ENCODE assay signal across 8 cellular contexts in genomic region chr4:103075894-103076776, GRCh38. TPM values are rescaled to one million over a fixed set of nuclear protein-coding genes. Genes with fewer than 3 reads are reported as not detected.
A peak's percentile ranks its signal among the peaks of the same experiment; 100 is the strongest.
DNase-seq lines count a peak whose midpoint lies in the region; ATAC-seq and TF ChIP-seq lines count a peak whose summit lies in the region.

Gene SLC9B2 (minus strand): TSS chr4:103076761. CDS start chr4:103067550, 9,211 bp downstream.

- peak; percentile 74 for DNase-seq in G401 (ENCODE audit: low spot score)
- peak; percentile 60 for DNase-seq in amniotic epithelial cell (ENCODE audit: low read depth)
- peak; percentile 75 for DNase-seq in left ventricle myocardium inferior
- peak; percentile 78 to 83 for DNase-seq in psoas muscle
- peak; percentile 71 for DNase-seq in ureter (ENCODE audit: low spot score)

- no peaks in the 10 kb centered on the region for H3K27me3 Mint-ChIP-seq in IgD-negative memory B cell
- no peaks in the 10 kb centered on the region for H3K27me3 Mint-ChIP-seq in T-helper 1 cell treated with Interleukin-12 subunit alpha and Interleukin-12 subunit beta and Interleukin-4 antibody, amounts not matched to agents 30 μg/mL and 1 μg/mL, for 36 hours (ENCODE audit: low read depth)

- peak within 1 kb of the TSS; percentile 92 to 99 (median 96) for H3K4me3 Mint-ChIP-seq in IgD-negative memory B cell
- H3K4me3 Mint-ChIP-seq in T-helper 1 cell treated with Interleukin-12 subunit alpha and Interleukin-12 subunit beta and Interleukin-4 antibody, amounts not matched to agents 30 μg/mL and 1 μg/mL, for 36 hours, result peak within 1 kb of the TSS; percentile 89

- H3K36me3 ChIP-seq in left ventricle myocardium inferior, result peaks cover 15% of the 10 kb centered on the region
- peaks cover 0 to 18% of the 10 kb centered on the region in 2 donors for H3K36me3 ChIP-seq in psoas muscle (ENCODE audit: insufficient read depth in 1 of 2, low read depth in 1 of 2)

- H3K4me1 ChIP-seq in left ventricle myocardium inferior, result peaks cover 28% of the 10 kb centered on the region
- no peaks in the 10 kb centered on the region for H3K4me1 ChIP-seq in psoas muscle

- in situ Hi-C loops in G401 (cut with HindIII; ENCODE audit: low sequenced_read_pairs), result no loop called here

- H3K9me3 Mint-ChIP-seq in IgD-negative memory B cell, result no peaks in the 10 kb centered on the region
- H3K9me3 Mint-ChIP-seq in T-helper 1 cell treated with Interleukin-12 subunit alpha and Interleukin-12 subunit beta and Interleukin-4 antibody, amounts not matched to agents 30 μg/mL and 1 μg/mL, for 36 hours, result no peaks in the 10 kb centered on the region

- TF ChIP-seq CTCF in left ventricle myocardium inferior (IDR thresholded peaks at IDR 0.05; ENCODE audit: borderline replicate concordance) (no peak), psoas muscle (IDR thresholded peaks at IDR 0.05) (no peak)

- H3K9me3 ChIP-seq in left ventricle myocardium inferior (replicated peaks) (no peaks in the 10 kb centered on the region), psoas muscle (no peaks in the 10 kb centered on the region)

- ATAC-seq in GM21529 (IDR thresholded peaks at IDR 0.05; ENCODE audit: unreplicated experiment), result peak; percentile 53
- ATAC-seq in psoas muscle, result peak; percentile 89 to 92 (median 90)

- H3K27me3 ChIP-seq in left ventricle myocardium inferior (ENCODE audit: low read depth), result no peaks in the 10 kb centered on the region
- H3K27me3 ChIP-seq in psoas muscle (ENCODE audit: insufficient read depth in 3 of 3, low read length in 2 of 3), result no peaks in the 10 kb centered on the region

- peaks cover 36 to 38% (median 36%) of the 10 kb centered on the region in 3 donors for H3K4me1 Mint-ChIP-seq in IgD-negative memory B cell
- H3K4me1 Mint-ChIP-seq in T-helper 1 cell treated with Interleukin-12 subunit alpha and Interleukin-12 subunit beta and Interleukin-4 antibody, amounts not matched to agents 30 μg/mL and 1 μg/mL, for 36 hours (ENCODE audit: low read depth), result peaks cover 45% of the 10 kb centered on the region

- H3K27ac ChIP-seq in left ventricle myocardium inferior (replicated peaks) (peak within 1 kb of the TSS; percentile 86), psoas muscle (peak within 1 kb of the TSS; percentile 90)

- intact Hi-C loops in left ventricle myocardium inferior (cut with micrococcal nuclease), result no loop called here
- intact Hi-C loops in psoas muscle (cut with DNase I), result no loop called here

- 0 to 1% (median 1%) methylated on average over 69 to 86 of the region's 86 CpGs for WGBS in psoas muscle, 3 donors

- H3K4me3 ChIP-seq in left ventricle myocardium inferior (peak within 1 kb of the TSS; percentile 79), psoas muscle (peak within 1 kb of the TSS; percentile 76)

- H3K27ac Mint-ChIP-seq in IgD-negative memory B cell, result peak within 1 kb of the TSS; percentile 91 to 99 (median 99)
- peak within 1 kb of the TSS; percentile 98 for H3K27ac Mint-ChIP-seq in T-helper 1 cell treated with Interleukin-12 subunit alpha and Interleukin-12 subunit beta and Interleukin-4 antibody, amounts not matched to agents 30 μg/mL and 1 μg/mL, for 36 hours

- no peaks in the 10 kb centered on the region for H3K36me3 Mint-ChIP-seq in IgD-negative memory B cell
- peaks cover 21% of the 10 kb centered on the region for H3K36me3 Mint-ChIP-seq in T-helper 1 cell treated with Interleukin-12 subunit alpha and Interleukin-12 subunit beta and Interleukin-4 antibody, amounts not matched to agents 30 μg/mL and 1 μg/mL, for 36 hours (ENCODE audit: low read depth)

RNA-seq across cellular contexts. Expression of gene SLC9B2, which starts in this region (rescaled TPM):
- total RNA-seq in G401 (2014; rRNA removed; shearing (Covaris generic)), result 13.4 and 14.6 TPM in 2 replicates
- polyA plus RNA-seq in IgD-negative memory B cell, result 21.4 TPM
- total RNA-seq in left ventricle myocardium inferior, result 2.3 TPM
- total RNA-seq in psoas muscle, result 1 to 10 TPM; 2.7 to 8.6 (median 5.5) TPM
- polyA plus RNA-seq in psoas muscle, result 1 to 10 TPM; 3.4 to 6.0 (median 4.2) TPM
- 13.0 TPM for total RNA-seq in ureter

Comparison
In these comparisons a context has a peak if more than half of its experiments do, and no peak if none do; other contexts are left out.
1. Peak in every context shown above with its lines: DNase-seq, ATAC-seq, H3K4me3 ChIP-seq and H3K27ac ChIP-seq.